Comparison of ENCODE assay signal across 8 cellular contexts in the genomic region with DNA sequence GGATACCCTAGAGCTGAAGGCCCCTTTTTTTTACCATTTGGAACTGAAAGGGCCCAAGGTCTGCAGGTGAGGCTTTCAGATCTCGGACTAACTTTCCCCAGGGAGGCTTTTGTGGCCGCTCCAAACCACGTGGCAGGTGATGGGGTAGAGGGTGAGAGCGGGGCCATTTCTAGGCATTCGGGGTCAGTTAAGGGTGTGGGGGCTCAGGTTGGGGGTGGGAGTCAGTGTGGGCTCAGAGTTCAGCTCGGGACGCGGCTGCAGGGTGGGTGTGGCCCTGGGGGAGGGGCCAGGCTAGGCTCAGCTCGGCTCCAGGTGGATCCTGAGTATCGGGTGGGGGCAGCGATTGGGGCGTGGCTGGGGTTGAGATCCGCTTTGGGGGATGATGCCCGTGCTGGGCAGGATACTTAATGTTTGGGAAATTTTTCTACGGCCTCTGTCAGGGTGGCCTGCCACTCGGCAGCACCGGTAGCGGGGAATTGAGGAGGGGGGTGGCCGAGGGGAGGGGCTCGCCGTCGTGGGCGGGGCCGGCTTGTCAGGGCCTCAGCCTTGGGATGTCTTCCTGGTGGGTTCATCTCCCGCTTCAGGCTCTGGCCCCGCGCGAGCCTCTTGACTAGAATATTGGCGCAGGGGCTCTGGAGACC. TPM values are rescaled to one million over a fixed set of nuclear protein-coding genes. Genes with fewer than 3 reads are reported as not detected.
DNase-seq lines count a peak whose midpoint lies in the region; ATAC-seq, FAIRE-seq and TF ChIP-seq lines count a peak whose summit lies in the region.

No MANE protein-coding gene starts in this region.

- H3K9me3 Mint-ChIP-seq in osteocyte (ENCODE audit: unreplicated experiment) = no peaks in the 10 kb centered on the region

- peak overlapping the region; percentile 85 for H3K4me3 Mint-ChIP-seq in osteocyte (ENCODE audit: unreplicated experiment)

- H3K4me1 Mint-ChIP-seq in osteocyte (ENCODE audit: unreplicated experiment) = peaks cover 38% of the 10 kb centered on the region

- no peak overlapping the region for H2AFZ ChIP-seq in SU-DHL-6 (ENCODE audit: low read depth, low read length, severe bottlenecking)

- no peaks in the 10 kb centered on the region for H3K36me3 Mint-ChIP-seq in osteocyte (ENCODE audit: unreplicated experiment)

- H3K27me3 ChIP-seq in SU-DHL-6 (ENCODE audit: low read length) = no peaks in the 10 kb centered on the region

- no peak for ATAC-seq in GM18519 (IDR thresholded peaks at IDR 0.05; ENCODE audit: low FRiP score, unreplicated experiment)

- DNase-seq in NCI-H748 (lab: John Stamatoyannopoulos, UW; ENCODE audit: unreplicated experiment) = peak; percentile 55
- DNase-seq in NCI-H748 treated with DMSO at 0.1 percent for 48 hours (lab: John Stamatoyannopoulos, UW) = no peak
- DNase-seq in epithelial cell of prostate (ENCODE audit: low read depth, low spot score) = no peak
- no peak for DNase-seq in osteocyte (ENCODE audit: extremely low spot score, unreplicated experiment)
- DNase-seq in D721Med (ENCODE audit: insufficient read length, low spot score) = no peak
- no peak for DNase-seq in NCI-H1930 (lab: John Stamatoyannopoulos, UW)

- H3K9me2 ChIP-seq in SU-DHL-6 (replicated peaks; ENCODE audit: insufficient read depth, low read length) = no peaks in the 10 kb centered on the region

- peak overlapping the region; percentile 59 for H3K4me2 ChIP-seq in SU-DHL-6 (ENCODE audit: low read depth, low read length, poor library complexity, severe bottlenecking)

- peak overlapping the region; percentile 87 for H3K4me3 ChIP-seq in SU-DHL-6 (ENCODE audit: insufficient read depth, low read length, poor library complexity, severe bottlenecking)

- H3K27ac Mint-ChIP-seq in osteocyte (ENCODE audit: unreplicated experiment) = peak overlapping the region; percentile 87

- no peaks in the 10 kb centered on the region for H3K9me3 ChIP-seq in SU-DHL-6 (ENCODE audit: insufficient read depth, low read length)

- H4K20me1 ChIP-seq in SU-DHL-6 (ENCODE audit: low read depth, low read length) = peaks cover 5% of the 10 kb centered on the region

- FAIRE-seq in D721Med (lab: Jason Lieb, UNC) = no peak

- peak overlapping the region; percentile 82 for H3K27ac ChIP-seq in SU-DHL-6 (ENCODE audit: low read depth, low read length)
- H3K27ac ChIP-seq in epithelial cell of prostate = peak overlapping the region; percentile 95

- no peaks in the 10 kb centered on the region for H3K27me3 Mint-ChIP-seq in osteocyte (ENCODE audit: unreplicated experiment)

- TF ChIP-seq CTCF in SU-DHL-6 (IDR thresholded peaks at IDR 0.05; ENCODE audit: insufficient read depth, low read length, poor library complexity, severe bottlenecking) (no peak), osteocyte (IDR thresholded peaks at IDR 0.05) (no peak), D721Med (IDR thresholded peaks at IDR 0.05; ENCODE audit: insufficient read depth, missing control alignments) (no peak)

- no peaks in the 10 kb centered on the region for H3K36me3 ChIP-seq in SU-DHL-6 (ENCODE audit: low read length)

- peak overlapping the region; percentile 66 for H3K9ac ChIP-seq in SU-DHL-6 (ENCODE audit: low read length)

- H3K79me2 ChIP-seq in SU-DHL-6 (ENCODE audit: insufficient read depth, low read length) = peaks cover 50% of the 10 kb centered on the region

- H3F3A ChIP-seq in SU-DHL-6 (ENCODE audit: insufficient read depth) = peaks cover 20% of the 10 kb centered on the region

RNA-seq across cellular contexts. Expression of gene KLF13, which starts 2.5 kb away (rescaled TPM):
- total RNA-seq in osteocyte = 54.5 and 57.7 TPM in 2 replicates
